In genomic region chr16:82061861-82062525, GRCh38 we compare ENCODE assay signal across 8 cellular contexts. TPM values are rescaled to one million over a fixed set of nuclear protein-coding genes. Genes with fewer than 3 reads are reported as not detected.
DNase-seq lines count a peak whose midpoint lies in the region; ATAC-seq, FAIRE-seq and TF ChIP-seq lines count a peak whose summit lies in the region.

No MANE protein-coding gene starts in this region.

- H3K4me2 ChIP-seq in endothelial cell of umbilical vein (ENCODE audit: insufficient read depth, low read length), result no peak overlapping the region

- peak; percentile 39 for ATAC-seq in activated CD4-positive, alpha-beta T cell treated with anti-CD3 and anti-CD28 coated beads for 36 hours
- ATAC-seq in HG02970 (IDR thresholded peaks at IDR 0.05; ENCODE audit: low FRiP score, unreplicated experiment) (no peak), HG02678 (IDR thresholded peaks at IDR 0.05; ENCODE audit: unreplicated experiment) (no peak)

- no peaks in the 10 kb centered on the region for H3K9me3 ChIP-seq in endothelial cell of umbilical vein (replicated peaks; ENCODE audit: control insufficient read depth, insufficient read depth, low read length)

- H3K36me3 Mint-ChIP-seq in activated CD4-positive, alpha-beta T cell treated with anti-CD3 and anti-CD28 coated beads for 36 hours (ENCODE audit: low read depth), result no peaks in the 10 kb centered on the region

- TF ChIP-seq CTCF in endothelial cell of umbilical vein (IDR thresholded peaks at IDR 0.05; ENCODE audit: extremely low read depth in 1 of 2, insufficient read depth in 1 of 2, low read depth in 1 of 2, low read length in 2 of 2), result peak; percentile 51 to 59

- DNase-seq in activated CD4-positive, alpha-beta T cell treated with anti-CD3 and anti-CD28 coated beads for 36 hours, result peak; percentile 35
- no peak for DNase-seq in activated CD4-positive, alpha-beta T cell treated with anti-CD3 and anti-CD28 coated beads, Interleukin-2, amount 50 U/mL, for 1 hour
- DNase-seq in NCI-H2107 treated with DMSO at 0.1 percent for 48 hours (lab: John Stamatoyannopoulos, UW; ENCODE audit: unreplicated experiment) (peak; percentile 3), endothelial cell of umbilical vein (ENCODE audit: low read depth, low spot score) (peak; percentile 55), pulmonary artery endothelial cell (ENCODE audit: low read depth, low spot score) (peak; percentile 13), amygdala (lab: John Stamatoyannopoulos, UW) (no peak)

- H3K27ac ChIP-seq in endothelial cell of umbilical vein (ENCODE audit: insufficient read depth, low read depth, low read length), result no peak overlapping the region

- H3K4me3 Mint-ChIP-seq in activated CD4-positive, alpha-beta T cell treated with anti-CD3 and anti-CD28 coated beads for 36 hours, result no peak overlapping the region

- no peak overlapping the region for H3K9ac ChIP-seq in endothelial cell of umbilical vein (replicated peaks; ENCODE audit: extremely low read depth, insufficient read depth, low read length)

- H4K20me1 ChIP-seq in endothelial cell of umbilical vein (replicated peaks; ENCODE audit: control insufficient read depth, extremely low read depth, insufficient read depth, low read length), result no peaks in the 10 kb centered on the region

- H3K9me1 ChIP-seq in endothelial cell of umbilical vein (replicated peaks; ENCODE audit: control insufficient read depth, extremely low read depth, insufficient read depth, low read length), result no peaks in the 10 kb centered on the region

- no peaks in the 10 kb centered on the region for H3K36me3 ChIP-seq in endothelial cell of umbilical vein (ENCODE audit: control insufficient read depth in 2 of 2, extremely low read depth in 1 of 2, insufficient read depth in 2 of 2, low read length in 2 of 2)

- H3K27me3 Mint-ChIP-seq in activated CD4-positive, alpha-beta T cell treated with anti-CD3 and anti-CD28 coated beads for 36 hours, result peaks cover 27% of the 10 kb centered on the region

- FAIRE-seq in endothelial cell of umbilical vein (lab: Jason Lieb, UNC), result peak; percentile 85

- no peaks in the 10 kb centered on the region for H3K79me2 ChIP-seq in endothelial cell of umbilical vein (ENCODE audit: control insufficient read depth, insufficient read depth, low read length)

- no peak for TF ChIP-seq POLR2A in endothelial cell of umbilical vein (IDR thresholded peaks at IDR 0.05; ENCODE audit: low read depth, low read length)

- no peaks in the 10 kb centered on the region for H3K9me3 Mint-ChIP-seq in activated CD4-positive, alpha-beta T cell treated with anti-CD3 and anti-CD28 coated beads for 36 hours (ENCODE audit: low read depth)

- dilution Hi-C loops in endothelial cell of umbilical vein (cut with MboI; ENCODE audit: extremely low pct_ligation_motif_present, low sequenced_read_pairs), result no loop called here

- no peak overlapping the region for H2AFZ ChIP-seq in endothelial cell of umbilical vein (ENCODE audit: low read depth, low read length)

- intact Hi-C loops in activated CD4-positive, alpha-beta T cell treated with anti-CD3 and anti-CD28 coated beads for 36 hours (cut with DNase I, micrococcal nuclease), result loop anchor here (1.0 to 10.0 kb wide), 3 partner anchors 120 to 172 kb away; no protein-coding TSS in a partner anchor
- intact Hi-C loops in endothelial cell of umbilical vein (cut with micrococcal nuclease), result loop anchor here (1.0 to 2.0 kb wide), 5 partner anchors 31 to 172 kb away; no protein-coding TSS in a partner anchor

- no peak overlapping the region for H3K4me3 ChIP-seq in endothelial cell of umbilical vein (replicated peaks in 1 of 3; ENCODE audit: insufficient read depth in 1 of 3, low read depth in 1 of 3, low read length in 3 of 3)

- no peaks in the 10 kb centered on the region for H3K4me1 Mint-ChIP-seq in activated CD4-positive, alpha-beta T cell treated with anti-CD3 and anti-CD28 coated beads for 36 hours

- BruUV-seq in endothelial cell of umbilical vein (replicated peaks; lab: Mats Ljungman, UMichigan), result no TSS peak

- peaks cover 11 to 20% of the 10 kb centered on the region in 2 experiments for H3K27me3 ChIP-seq in endothelial cell of umbilical vein (ENCODE audit: control insufficient read depth in 2 of 2, insufficient read depth in 2 of 2, low read length in 2 of 2)

- POLR2A ChIA-PET in activated CD4-positive, alpha-beta T cell treated with anti-CD3 and anti-CD28 coated beads for 36 hours (lab: Charles Lee), result no interaction called here
- POLR2A ChIA-PET in endothelial cell of umbilical vein (lab: Charles Lee), result no interaction called here

- CTCF ChIA-PET in activated CD4-positive, alpha-beta T cell treated with anti-CD3 and anti-CD28 coated beads for 36 hours (lab: Charles Lee), result interaction anchor here (0.6 to 1.9 kb wide), 7 partner anchors 11 to 216 kb away, joined by 3 to 10 read pairs (median 3); no protein-coding TSS in a partner anchor
- CTCF ChIA-PET in endothelial cell of umbilical vein (lab: Charles Lee), result interaction anchor here (0.6 to 4.4 kb wide), 35 partner anchors 9 to 394 kb away, joined by 3 to 77 read pairs (median 4); partner anchors contain the start of gene MPHOSPH6

- H3K4me1 ChIP-seq in endothelial cell of umbilical vein (ENCODE audit: control insufficient read depth, extremely low read depth, insufficient read depth, low read length), result no peaks in the 10 kb centered on the region

- no peak overlapping the region for H3K27ac Mint-ChIP-seq in activated CD4-positive, alpha-beta T cell treated with anti-CD3 and anti-CD28 coated beads for 36 hours

TF ChIP-seq in endothelial cell of umbilical vein, 7 proteins besides CTCF, POLR2A, EP300 and RAD21:
- TF ChIP-seq EZH2 (IDR thresholded peaks at IDR 0.05; ENCODE audit: borderline replicate concordance, low read depth, low read length, severe bottlenecking) (no peak), MYC (IDR thresholded peaks at IDR 0.05; ENCODE audit: low read depth, low read length) (no peak), FOS (IDR thresholded peaks at IDR 0.05; ENCODE audit: borderline replicate concordance, insufficient read depth, low read length) (no peak), GATA2 (IDR thresholded peaks at IDR 0.05; ENCODE audit: insufficient read depth, insufficient read length, low read depth, low read length) (no peak), JUN (IDR thresholded peaks at IDR 0.05; ENCODE audit: borderline replicate concordance, insufficient read depth, insufficient read length, low read depth) (no peak), POLR2AphosphoS5 (IDR thresholded peaks at IDR 0.05; ENCODE audit: insufficient read depth, low read depth, low read length) (no peak), MAX (IDR thresholded peaks at IDR 0.05; ENCODE audit: insufficient read depth, insufficient read length) (no peak)

RNA-seq across cellular contexts. Expression of gene HSD17B2, which starts 26.9 kb away (rescaled TPM):
- not detected for total RNA-seq in activated CD4-positive, alpha-beta T cell treated with anti-CD3 and anti-CD28 coated beads for 36 hours
- 2.8 and 4.5 TPM in 2 replicates for total RNA-seq in endothelial cell of umbilical vein
- polyA plus RNA-seq in endothelial cell of umbilical vein, result 0.43 and 1.2 TPM in 2 replicates
- polyA plus RNA-seq in endothelial cell of umbilical vein (2011; cell fraction: cytosol; rRNA removed), result 0.56 and 0.74 TPM in 2 replicates
- 0.49 and 0.82 TPM in 2 replicates for polyA plus RNA-seq in endothelial cell of umbilical vein (2011; cell fraction: nucleus; rRNA removed)
- polyA plus RNA-seq in endothelial cell of umbilical vein (2012), result 2.4 and 2.7 TPM in 2 replicates
- polyA minus RNA-seq in endothelial cell of umbilical vein, result 1.4 TPM in 2 replicates
- polyA minus RNA-seq in endothelial cell of umbilical vein (2011; cell fraction: cytosol; rRNA and poly(A)+ RNA removed), result not detected
- polyA minus RNA-seq in endothelial cell of umbilical vein (2011; cell fraction: nucleus; rRNA and poly(A)+ RNA removed), result 0.58 and 1.1 TPM in 2 replicates
- total RNA-seq in pulmonary artery endothelial cell, result 0.13 and 1.7 TPM in 2 replicates

RNA-seq across cellular contexts. Expression of gene SDR42E1, which starts 50.7 kb away (rescaled TPM):
- 1 to 10 TPM; 7.4 to 8.2 TPM for total RNA-seq in activated CD4-positive, alpha-beta T cell treated with anti-CD3 and anti-CD28 coated beads for 36 hours
- total RNA-seq in endothelial cell of umbilical vein (0.07 TPM in 1 of 2 replicates, not detected in the other), pulmonary artery endothelial cell (0.40 and 3.3 TPM in 2 replicates)
- 0.05 and 0.08 TPM in 2 replicates for polyA plus RNA-seq in endothelial cell of umbilical vein
- polyA plus RNA-seq in endothelial cell of umbilical vein (2011; cell fraction: cytosol; rRNA removed), result 0.07 and 0.10 TPM in 2 replicates
- polyA plus RNA-seq in endothelial cell of umbilical vein (2011; cell fraction: nucleus; rRNA removed), result 0.05 and 0.14 TPM in 2 replicates
- polyA plus RNA-seq in endothelial cell of umbilical vein (2012), result 0.03 and 0.48 TPM in 2 replicates
- polyA minus RNA-seq in endothelial cell of umbilical vein, result 0.13 and 0.44 TPM in 2 replicates
- not detected for polyA minus RNA-seq in endothelial cell of umbilical vein (2011; cell fraction: cytosol; rRNA and poly(A)+ RNA removed)
- 0.19 and 0.24 TPM in 2 replicates for polyA minus RNA-seq in endothelial cell of umbilical vein (2011; cell fraction: nucleus; rRNA and poly(A)+ RNA removed)

Comparison
In these comparisons a context has a peak if more than half of its experiments do, and no peak if none do; other contexts are left out.
1. DNase-seq: peak in activated CD4-positive, alpha-beta T cell treated with anti-CD3 and anti-CD28 coated beads for 36 hours (single experiment), NCI-H2107 treated with DMSO at 0.1 percent for 48 hours (single experiment), endothelial cell of umbilical vein (single experiment) and pulmonary artery endothelial cell (single experiment); none in activated CD4-positive, alpha-beta T cell treated with anti-CD3 and anti-CD28 coated beads, Interleukin-2, amount 50 U/mL, for 1 hour (single experiment) and amygdala (0 of 56).